33 cellular contexts compared by ENCODE assay signal in the genomic region with DNA sequence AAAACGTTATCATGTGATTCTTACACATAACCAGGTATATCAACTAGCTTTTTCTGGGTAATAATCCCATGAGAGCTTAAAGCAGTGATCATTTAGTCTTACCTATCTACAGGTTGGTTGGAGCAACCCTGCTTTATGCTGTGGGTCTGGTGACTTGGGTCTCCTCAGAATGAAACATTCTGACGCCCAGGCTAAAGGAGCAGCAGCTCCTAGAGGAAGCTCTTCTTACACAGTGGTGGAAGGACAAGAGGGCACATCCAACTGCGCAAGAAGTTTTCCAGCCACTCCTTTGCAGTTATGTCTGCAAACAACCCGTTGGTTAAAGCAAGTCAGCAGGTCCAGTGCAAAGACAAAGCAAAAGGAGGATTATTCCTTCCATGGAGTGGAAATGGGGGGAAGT.
DNase-seq lines count a peak whose midpoint lies in the region; ATAC-seq, FAIRE-seq and TF ChIP-seq lines count a peak whose summit lies in the region.
"Had no signal": no experiment of that assay in that cellular context is flagged by ENCODE, and none has a peak within 500 bp of the region (broad histone marks: within the 10 kb centered on the region; RNA-seq: fewer than 3 reads in every experiment).

No MANE protein-coding gene starts in this region.

- no peak for TF ChIP-seq EP300 in K562 (IDR thresholded peaks at IDR 0.05; ENCODE audit: low read length)

- H3K56ac ChIP-seq in H9 (ENCODE audit: insufficient read length, low read depth, low read length), result no peak overlapping the region

- intact Hi-C loops in K562 (cut with micrococcal nuclease), result no loop called here

- no peak for TF ChIP-seq POLR2A in NB4 (IDR thresholded peaks at IDR 0.05; ENCODE audit: extremely low read depth, insufficient read length)
- no peak for TF ChIP-seq POLR2A in K562 (conservative IDR thresholded peaks at IDR 0.05)

- H3K27ac ChIP-seq in H9 (ENCODE audit: insufficient read length, low read depth, low read length), result no peak overlapping the region
- peak overlapping the region; percentile 5; the same call in 1 of the 3 replicates for H3K27ac ChIP-seq in K562 (ENCODE audit: extremely low read depth, low read depth, low read length)
- no peak overlapping the region for H3K27ac ChIP-seq in endodermal cell (ENCODE audit: low read depth, low read length)
- H3K27ac ChIP-seq: BLaER1 treated with 17β-estradiol and CSF1 and Interleukin-3, amounts not matched to agents 10 nM and 100 nM; parathyroid adenoma; right lobe of liver; stomach; tibial artery had no signal

- H2BK120ac ChIP-seq in H9 (ENCODE audit: low read depth, low read length, poor library complexity, severe bottlenecking), result no peak overlapping the region

- H3K4me1 Mint-ChIP-seq in H9, result no peaks in the 10 kb centered on the region
- H3K4me1 Mint-ChIP-seq in endodermal cell, result no peaks in the 10 kb centered on the region
- H3K4me1 Mint-ChIP-seq in naive thymus-derived CD8-positive, alpha-beta T cell, result no peaks in the 10 kb centered on the region
- H3K4me1 Mint-ChIP-seq: activated naive CD4-positive, alpha-beta T cell treated with anti-CD3 and anti-CD28 coated beads, Interleukin-2, amount 10 ng/mL, durations not matched to agents 7 days and 5 days; T-cell had no signal

- H3K23me2 ChIP-seq in H9 (ENCODE audit: insufficient read length, low read depth, low read length, poor library complexity, severe bottlenecking), result no peaks in the 10 kb centered on the region

- ATAC-seq in K562 (peak; percentile 69), GM19452 (IDR thresholded peaks at IDR 0.05; ENCODE audit: unreplicated experiment) (no peak)
- ATAC-seq in naive thymus-derived CD8-positive, alpha-beta T cell, result no peak
- ATAC-seq: esophagus mucosa, left ventricle myocardium superior, T-cell had no signal

- H4K20me1 ChIP-seq in H9 (ENCODE audit: control insufficient read depth, insufficient read depth, insufficient read length), result no peaks in the 10 kb centered on the region
- no peaks in the 10 kb centered on the region for H4K20me1 ChIP-seq in K562 (replicated peaks; ENCODE audit: control insufficient read depth, insufficient read depth, low read length)
- H4K20me1 ChIP-seq: BLaER1 treated with 17β-estradiol and CSF1 and Interleukin-3, amounts not matched to agents 10 nM and 100 nM had no signal

- POLR2A ChIA-PET in K562 (lab: Yijun Ruan, JAX), result interaction anchor here (1.0 to 2.9 kb wide), 8 partner anchors 8 to 248 kb away, joined by 3 to 25 read pairs (median 6); no protein-coding TSS in a partner anchor
- POLR2A ChIA-PET in naive thymus-derived CD8-positive, alpha-beta T cell (lab: Charles Lee), result no interaction called here

- no peaks in the 10 kb centered on the region for H3K79me1 ChIP-seq in H9 (ENCODE audit: insufficient read depth, low read depth, low read length, poor library complexity, severe bottlenecking)

- in situ Hi-C loops in K562 (cut with MboI), result no loop called here

- H3K4me3 Mint-ChIP-seq in H9, result no peak overlapping the region
- no peak overlapping the region for H3K4me3 Mint-ChIP-seq in endodermal cell
- no peak overlapping the region for H3K4me3 Mint-ChIP-seq in naive thymus-derived CD8-positive, alpha-beta T cell
- H3K4me3 Mint-ChIP-seq: activated naive CD4-positive, alpha-beta T cell treated with anti-CD3 and anti-CD28 coated beads, Interleukin-2, amount 10 ng/mL, durations not matched to agents 7 days and 5 days; T-cell had no signal

- DNase-seq in GDM1 (lab: John Stamatoyannopoulos, UW) (peak; percentile 30), H9 (no peak), NB4 (ENCODE audit: low read depth) (peak; percentile 24), K562 (ENCODE audit: extremely low read depth in 1 of 4, low spot score in 3 of 4) (peak; percentile 24 to 55 (median 38)), endodermal cell (no peak), middle frontal gyrus (ENCODE audit: extremely low spot score, low spot score) (no peak)
- no peak for DNase-seq in naive thymus-derived CD8-positive, alpha-beta T cell
- DNase-seq: activated CD4-positive, alpha-beta T cell treated with anti-CD3 and anti-CD28 coated beads for 48 hours; activated naive CD4-positive, alpha-beta T cell treated with anti-CD3 and anti-CD28 coated beads, Interleukin-2, amount 10 ng/mL, durations not matched to agents 7 days and 5 days; amniotic stem cell; COR-L47; DND-41; effector CD4-positive, alpha-beta T cell; foreskin melanocyte; hypothalamus; islet precursor cell; KBM-7; left ventricle myocardium superior; midbrain; NCI-H1048; NCI-H187; NCI-H2171 treated with DMSO at 0.1 percent for 48 hours; NCI-H524 treated with DMSO at 0.1 percent for 48 hours; right lobe of liver; SHP77 treated with DMSO at 0.1 percent for 48 hours; stomach; T-cell; tibial artery had no signal

- no peak overlapping the region for H2BK15ac ChIP-seq in H9 (ENCODE audit: low read depth, low read length)

- no peak overlapping the region for H3K4ac ChIP-seq in H9 (ENCODE audit: low read depth, low read length)

- H3K4me3 ChIP-seq in NB4 (ENCODE audit: low read depth, low read length) (no peak overlapping the region), K562 (no peak overlapping the region), endodermal cell (ENCODE audit: low read length) (no peak overlapping the region)
- H3K4me3 ChIP-seq: BLaER1 treated with 17β-estradiol and CSF1 and Interleukin-3, amounts not matched to agents 10 nM and 100 nM; right lobe of liver; stomach; tibial artery had no signal

- H2AFZ ChIP-seq in H9 (ENCODE audit: low read length) (no peak overlapping the region), K562 (ENCODE audit: low read depth, low read length) (peak overlapping the region; percentile 66)
- H2AFZ ChIP-seq: parathyroid adenoma had no signal

- H2BK20ac ChIP-seq in H9 (ENCODE audit: low read depth, low read length, poor library complexity, severe bottlenecking), result no peak overlapping the region

- no peaks in the 10 kb centered on the region for H3K36me3 ChIP-seq in K562 (ENCODE audit: control insufficient read depth, insufficient read depth, low read length)
- no peaks in the 10 kb centered on the region for H3K36me3 ChIP-seq in endodermal cell (ENCODE audit: control insufficient read depth, insufficient read depth, low read length)
- H3K36me3 ChIP-seq: BLaER1 treated with 17β-estradiol and CSF1 and Interleukin-3, amounts not matched to agents 10 nM and 100 nM; right lobe of liver; stomach; tibial artery had no signal

- H3K27ac Mint-ChIP-seq in H9, result no peak overlapping the region
- H3K27ac Mint-ChIP-seq in endodermal cell, result no peak overlapping the region
- peak overlapping the region in 1 of 10 donors; percentile 1 for H3K27ac Mint-ChIP-seq in naive thymus-derived CD8-positive, alpha-beta T cell
- H3K27ac Mint-ChIP-seq: activated naive CD4-positive, alpha-beta T cell treated with anti-CD3 and anti-CD28 coated beads, Interleukin-2, amount 10 ng/mL, durations not matched to agents 7 days and 5 days; T-cell had no signal

- H4K5ac ChIP-seq in H9 (ENCODE audit: insufficient read length, low read depth, low read length), result no peak overlapping the region

- CTCF ChIA-PET in K562 (lab: Yijun Ruan, JAX; ENCODE audit: low intra/inter-chr PET ratio), result no interaction called here

- BruUV-seq in K562 (replicated peaks; lab: Mats Ljungman, UMichigan), result no TSS peak

- no peak overlapping the region for H4K91ac ChIP-seq in H9 (ENCODE audit: insufficient read length, low read depth, low read length)

- H2BK5ac ChIP-seq in H9 (ENCODE audit: insufficient read length, low read length), result no peak overlapping the region

- FAIRE-seq in K562 (lab: Jason Lieb, UNC), result peak; percentile 62
- FAIRE-seq: GM19239 had no signal

- no peak for TF ChIP-seq RAD21 in K562 (CRISPR knock-in tag; conservative IDR thresholded peaks at IDR 0.05 in 1 of 2, IDR thresholded peaks at IDR 0.05 in 1 of 2)

- no peaks in the 10 kb centered on the region for H3K27me3 ChIP-seq in H9 (ENCODE audit: insufficient read depth, low read length)
- no peaks in the 10 kb centered on the region; a peak in 1 of 5 replicates for H3K27me3 ChIP-seq in K562 (ENCODE audit: control insufficient read depth in 2 of 2, insufficient read depth in 2 of 2, low read length in 2 of 2)
- no peaks in the 10 kb centered on the region for H3K27me3 ChIP-seq in endodermal cell (ENCODE audit: control insufficient read depth, insufficient read depth, low read length, poor library complexity, severe bottlenecking)
- H3K27me3 ChIP-seq: BLaER1 treated with 17β-estradiol and CSF1 and Interleukin-3, amounts not matched to agents 10 nM and 100 nM; right lobe of liver; stomach; tibial artery had no signal

- H3K4me1 ChIP-seq in H9 (ENCODE audit: insufficient read depth, low read length) (no peaks in the 10 kb centered on the region), K562 (replicated peaks in 1 of 2; ENCODE audit: control insufficient read depth in 2 of 2, insufficient read depth in 2 of 2, low read length in 2 of 2) (peaks cover 0 to 33% of the 10 kb centered on the region in 2 experiments; a peak in 3 of 5 replicates), endodermal cell (ENCODE audit: control insufficient read depth, insufficient read depth, low read length) (no peaks in the 10 kb centered on the region)
- H3K4me1 ChIP-seq: BLaER1 treated with 17β-estradiol and CSF1 and Interleukin-3, amounts not matched to agents 10 nM and 100 nM; parathyroid adenoma; right lobe of liver; stomach; tibial artery had no signal

- no peak overlapping the region for H3T11ph ChIP-seq in H9 (ENCODE audit: low read length)

- TF ChIP-seq CTCF in H9 (conservative IDR thresholded peaks at IDR 0.05), result no peak
- no peak for TF ChIP-seq CTCF in NB4 (IDR thresholded peaks at IDR 0.05; ENCODE audit: low read depth, low read length)
- no peak for TF ChIP-seq CTCF in K562 (IDR thresholded peaks at IDR 0.05 in 2 of 3, conservative IDR thresholded peaks at IDR 0.05 in 1 of 3; ENCODE audit: insufficient read depth in 2 of 3, low read depth in 1 of 3, low read length in 3 of 3)
- no peak for TF ChIP-seq CTCF in endodermal cell (conservative IDR thresholded peaks at IDR 0.05)

- no peak overlapping the region for H2AK5ac ChIP-seq in H9 (ENCODE audit: insufficient read length, low read length)

- no CpG with 5 or more reads among the region's 4 CpGs for WGBS in H9 (ENCODE audit: extremely low coverage, insufficient read length, low lambda C conversion rate)
- 21% methylated on average over 4 of the region's 4 CpGs for WGBS in K562 (ENCODE audit: insufficient coverage, low coverage, missing lambda C conversion rate)
- WGBS in endodermal cell (ENCODE audit: insufficient coverage in 1 of 2, insufficient read length in 1 of 2), 2 experiments, result 63 to 74% methylated on average over 3 to 4 of the region's 4 CpGs

- H3K18ac ChIP-seq in H9 (ENCODE audit: insufficient read length, low read depth, low read length), result no peak overlapping the region

- no peaks in the 10 kb centered on the region for H3K79me2 ChIP-seq in H9 (ENCODE audit: insufficient read depth, low read length)
- H3K79me2 ChIP-seq in K562 (ENCODE audit: control insufficient read depth, insufficient read depth, low read length), result no peaks in the 10 kb centered on the region
- H3K79me2 ChIP-seq: parathyroid adenoma had no signal

- H3K9me1 ChIP-seq in K562 (ENCODE audit: control insufficient read depth, insufficient read depth, low read length), result no peaks in the 10 kb centered on the region

- H3K23ac ChIP-seq in H9 (ENCODE audit: insufficient read length, low read depth, low read length), result no peak overlapping the region

- H3K4me2 ChIP-seq in H9 (ENCODE audit: insufficient read depth, insufficient read length, low read length), result no peak overlapping the region
- H3K4me2 ChIP-seq in K562 (ENCODE audit: insufficient read depth, low read length), result peak overlapping the region; percentile 1; the same call in 1 of the 2 replicates
- H3K4me2 ChIP-seq: BLaER1 treated with 17β-estradiol and CSF1 and Interleukin-3, amounts not matched to agents 10 nM and 100 nM had no signal

- H3K9ac ChIP-seq in H9 (ENCODE audit: extremely low read depth, insufficient read length, low read length), result peak overlapping the region; percentile 4
- H3K9ac ChIP-seq in K562 (ENCODE audit: insufficient read depth in 1 of 2, low read depth in 2 of 2, low read length in 2 of 2), result peak overlapping the region; percentile 4 to 7; a peak in 2 of 4 replicates
- no peak overlapping the region for H3K9ac ChIP-seq in endodermal cell (ENCODE audit: extremely low read depth, low read length, poor library complexity, severe bottlenecking)
- H3K9ac ChIP-seq: BLaER1 treated with 17β-estradiol and CSF1 and Interleukin-3, amounts not matched to agents 10 nM and 100 nM; parathyroid adenoma had no signal

- H2BK12ac ChIP-seq in H9 (ENCODE audit: insufficient read length, low read depth, low read length), result no peak overlapping the region

- no peaks in the 10 kb centered on the region for H3K9me3 ChIP-seq in H9 (ENCODE audit: control insufficient read depth, low read depth, low read length)
- peaks cover 6% of the 10 kb centered on the region for H3K9me3 ChIP-seq in K562 (replicated peaks; ENCODE audit: control insufficient read depth, insufficient read depth, low read depth, low read length)
- H3K9me3 ChIP-seq in endodermal cell (ENCODE audit: control insufficient read depth, low read length), result no peaks in the 10 kb centered on the region
- H3K9me3 ChIP-seq: right lobe of liver, tibial artery had no signal

- H3K36me3 Mint-ChIP-seq in H9 (ENCODE audit: insufficient read depth in 1 of 3, low read depth in 3 of 3) (no peaks in the 10 kb centered on the region; a peak in 1 of 7 replicates), endodermal cell (ENCODE audit: low read depth) (no peaks in the 10 kb centered on the region)
- H3K36me3 Mint-ChIP-seq in naive thymus-derived CD8-positive, alpha-beta T cell, result peaks cover 0 to 4% (median 0%) of the 10 kb centered on the region in 3 donors
- H3K36me3 Mint-ChIP-seq: activated naive CD4-positive, alpha-beta T cell treated with anti-CD3 and anti-CD28 coated beads, Interleukin-2, amount 10 ng/mL, durations not matched to agents 7 days and 5 days; T-cell had no signal

- H3K9me3 Mint-ChIP-seq in H9 (peaks cover 0 to 5% of the 10 kb centered on the region in 2 experiments; a peak in 2 of 5 replicates), endodermal cell (peaks cover 3% of the 10 kb centered on the region)
- peaks cover 0 to 10% (median 0%) of the 10 kb centered on the region in 9 donors for H3K9me3 Mint-ChIP-seq in naive thymus-derived CD8-positive, alpha-beta T cell
- H3K9me3 Mint-ChIP-seq: activated naive CD4-positive, alpha-beta T cell treated with anti-CD3 and anti-CD28 coated beads, Interleukin-2, amount 10 ng/mL, durations not matched to agents 7 days and 5 days had no signal

- no peak overlapping the region for H3K14ac ChIP-seq in H9 (ENCODE audit: insufficient read depth, low read length)

- H3K27me3 Mint-ChIP-seq in H9 (ENCODE audit: low read depth) (no peaks in the 10 kb centered on the region), endodermal cell (ENCODE audit: insufficient read depth) (no peaks in the 10 kb centered on the region)
- H3K27me3 Mint-ChIP-seq in naive thymus-derived CD8-positive, alpha-beta T cell, result peaks cover 0 to 9% (median 3%) of the 10 kb centered on the region in 5 donors
- H3K27me3 Mint-ChIP-seq: activated naive CD4-positive, alpha-beta T cell treated with anti-CD3 and anti-CD28 coated beads, Interleukin-2, amount 10 ng/mL, durations not matched to agents 7 days and 5 days had no signal

- H4K8ac ChIP-seq in H9 (replicated peaks; ENCODE audit: insufficient read length, low read depth, low read length), result no peak overlapping the region

Comparison
In these comparisons a context has a peak if more than half of its experiments do, and no peak if none do; other contexts are left out.
1. DNase-seq: peak in GDM1 (single experiment), NB4 (single experiment) and K562 (4 of 4); none in H9 (single experiment), endodermal cell (single experiment), middle frontal gyrus (single experiment) and naive thymus-derived CD8-positive, alpha-beta T cell (0 of 10).